Comparison of ENCODE assay signal across 28 cellular contexts in the genomic region with DNA sequence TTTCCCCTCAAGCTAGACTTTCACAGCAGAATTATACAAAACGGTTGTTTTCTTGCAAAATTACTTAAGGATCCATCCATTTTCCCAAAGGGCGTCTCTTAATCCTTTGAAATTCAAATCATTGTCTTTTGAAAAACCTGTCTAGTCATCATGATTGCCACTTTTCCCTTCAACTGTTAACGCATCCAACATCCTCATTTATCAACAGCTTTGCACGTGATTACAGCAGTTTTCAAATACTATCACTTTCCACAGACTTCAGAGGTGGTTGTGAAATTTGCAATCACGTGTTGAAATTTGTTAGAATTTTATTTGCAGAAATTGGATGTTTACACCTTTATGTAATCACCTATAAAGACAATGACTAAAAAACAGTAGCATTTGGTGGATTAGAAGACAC.
DNase-seq lines count a peak whose midpoint lies in the region; ATAC-seq, FAIRE-seq and TF ChIP-seq lines count a peak whose summit lies in the region.
"Had no signal": no experiment of that assay in that cellular context is flagged by ENCODE, and none has a peak within 500 bp of the region (broad histone marks: within the 10 kb centered on the region; RNA-seq: fewer than 3 reads in every experiment).

No MANE protein-coding gene starts in this region.

- H4K20me1 ChIP-seq in Loucy (ENCODE audit: insufficient read depth, low read length, poor library complexity, severe bottlenecking) (no peaks in the 10 kb centered on the region), neural cell (ENCODE audit: insufficient read depth) (no peaks in the 10 kb centered on the region)
- H4K20me1 ChIP-seq: BLaER1 had no signal

- H3K4me2 ChIP-seq in Loucy (ENCODE audit: low read depth, low read length, poor library complexity, severe bottlenecking) (no peak overlapping the region), neural cell (ENCODE audit: low read length) (no peak overlapping the region)
- H3K4me2 ChIP-seq: BLaER1, hepatocyte had no signal

- TF ChIP-seq RAD21 in neural cell (conservative IDR thresholded peaks at IDR 0.05), result no peak

- FAIRE-seq in D721Med (lab: Jason Lieb, UNC), result peak; percentile 21
- FAIRE-seq: endothelial cell of umbilical vein had no signal

- no peak overlapping the region for H3K4me3 ChIP-seq in Loucy (ENCODE audit: low read length, poor library complexity, severe bottlenecking)
- no peak overlapping the region for H3K4me3 ChIP-seq in neural cell (ENCODE audit: low read length)
- H3K4me3 ChIP-seq: BLaER1, gastrocnemius medialis, hepatocyte, lower lobe of right lung, tibial artery, vagina had no signal

- H3K27ac ChIP-seq in neural cell (ENCODE audit: low read length), result no peak overlapping the region
- H3K27ac ChIP-seq: BLaER1, gastrocnemius medialis, hepatocyte, lower lobe of right lung, tibial artery, vagina had no signal

- no peaks in the 10 kb centered on the region for H3K36me3 ChIP-seq in Loucy (ENCODE audit: insufficient read depth, low read length)
- no peaks in the 10 kb centered on the region for H3K36me3 ChIP-seq in neural cell (ENCODE audit: insufficient read depth, low read length)
- H3K36me3 ChIP-seq: BLaER1, gastrocnemius medialis, lower lobe of right lung, tibial artery, vagina had no signal

- DNase-seq in D721Med (ENCODE audit: insufficient read length, low spot score) (no peak), OCI-M1 (lab: John Stamatoyannopoulos, UW) (peak; percentile 94)
- DNase-seq in activated CD4-positive, alpha-beta T cell treated with anti-CD3 and anti-CD28 coated beads, Interleukin-2, amount 50 U/mL, for 48 hours, result no peak
- DNase-seq in activated CD8-positive, alpha-beta memory T cell treated with anti-CD3 and anti-CD28 coated beads, Interleukin-2, amount 50 U/mL, for 48 hours, result no peak
- DNase-seq: activated CD4-positive, alpha-beta memory T cell treated with anti-CD3 and anti-CD28 coated beads, Interleukin-2, amount 10 ng/mL, durations not matched to agents 7 days and 5 days; activated CD4-positive, alpha-beta T cell treated with anti-CD3 and anti-CD28 coated beads for 1 hour; activated CD8-positive, alpha-beta memory T cell treated with anti-CD3 and anti-CD28 coated beads, Interleukin-2, amount 50 U/mL, for 4 hours; activated naive CD4-positive, alpha-beta T cell treated with anti-CD3 and anti-CD28 coated beads, Interleukin-2, amount 50 U/mL, for 16 hours; DMS53; gastrocnemius medialis; Karpas-422; lower lobe of right lung; natural killer cell; NCI-H1092; NCI-H1694; NCI-H446 treated with DMSO at 0.1 percent for 48 hours; Right ventricle myocardium superior; stimulated activated CD4-positive, alpha-beta T cell treated with anti-CD3 and anti-CD28 coated beads, Interleukin-4, amount 100 ng/mL, for 24 hours; T-helper 17 cell; tibial artery had no signal

- peak; percentile 73 for TF ChIP-seq EP300 in neural cell (conservative IDR thresholded peaks at IDR 0.05; ENCODE audit: poor library complexity, severe bottlenecking)

- H3F3A ChIP-seq in Loucy (ENCODE audit: low read depth), result no peaks in the 10 kb centered on the region
- no peaks in the 10 kb centered on the region for H3F3A ChIP-seq in neural cell (ENCODE audit: insufficient read depth, low read length, poor library complexity, severe bottlenecking)

- no peak for ATAC-seq in HG02885 (IDR thresholded peaks at IDR 0.05; ENCODE audit: poor library complexity, unreplicated experiment)
- ATAC-seq: gastrocnemius medialis, lower lobe of right lung, natural killer cell, Panc1, T-helper 17 cell had no signal

- H3K9ac ChIP-seq in Loucy (ENCODE audit: low read depth, low read length, poor library complexity, severe bottlenecking) (no peak overlapping the region), neural cell (ENCODE audit: low read length) (no peak overlapping the region)
- H3K9ac ChIP-seq: BLaER1 had no signal

- H3K4me1 ChIP-seq in Loucy (ENCODE audit: insufficient read depth, low read length, poor library complexity, severe bottlenecking), result no peaks in the 10 kb centered on the region
- H3K4me1 ChIP-seq: BLaER1, gastrocnemius medialis, lower lobe of right lung, tibial artery, vagina had no signal

- H3K9me3 ChIP-seq in Loucy (ENCODE audit: insufficient read depth, low read depth, low read length) (0 out of 2 replicates have a peak, but pooled peaks cover 3% of the 10 kb centered on the region), neural cell (ENCODE audit: low read length) (no peaks in the 10 kb centered on the region)
- H3K9me3 ChIP-seq: BLaER1, gastrocnemius medialis, lower lobe of right lung, tibial artery, vagina had no signal

- no peaks in the 10 kb centered on the region for H3K9me2 ChIP-seq in Loucy (replicated peaks; ENCODE audit: low read depth, low read length)
- H3K9me2 ChIP-seq in neural cell (ENCODE audit: insufficient read depth, low read length), result no peaks in the 10 kb centered on the region

- TF ChIP-seq CTCF in D721Med (IDR thresholded peaks at IDR 0.05; ENCODE audit: insufficient read depth, missing control alignments) (no peak), Loucy (conservative IDR thresholded peaks at IDR 0.05; ENCODE audit: low read length) (no peak), neural cell (IDR thresholded peaks at IDR 0.05; ENCODE audit: poor library complexity, severe bottlenecking) (no peak)

- no peaks in the 10 kb centered on the region for H3K27me3 ChIP-seq in Loucy (ENCODE audit: insufficient read depth, low read length, poor library complexity, severe bottlenecking)
- no peaks in the 10 kb centered on the region for H3K27me3 ChIP-seq in neural cell (ENCODE audit: insufficient read depth, low read depth, low read length)
- H3K27me3 ChIP-seq: BLaER1, gastrocnemius medialis, hepatocyte, tibial artery, vagina had no signal

- H3K79me2 ChIP-seq in Loucy (ENCODE audit: insufficient read depth, low read length) (no peaks in the 10 kb centered on the region), neural cell (replicated peaks; ENCODE audit: insufficient read depth, low read length) (no peaks in the 10 kb centered on the region)
- H3K79me2 ChIP-seq: hepatocyte had no signal

- peak overlapping the region; percentile 42; the same call in 1 of the 2 replicates for H2AFZ ChIP-seq in Loucy (ENCODE audit: low read length)
- no peak overlapping the region for H2AFZ ChIP-seq in neural cell (ENCODE audit: low read depth, low read length)
- H2AFZ ChIP-seq: hepatocyte had no signal

TF ChIP-seq in neural cell, 6 proteins besides CTCF, POLR2A, EP300 and RAD21:
- TF ChIP-seq REST (IDR thresholded peaks at IDR 0.05; ENCODE audit: borderline replicate concordance) (peak; percentile 57), POLR2AphosphoS5 (IDR thresholded peaks at IDR 0.05) (peak; percentile 76), MXI1 (conservative IDR thresholded peaks at IDR 0.05; ENCODE audit: poor library complexity, severe bottlenecking) (no peak)
TF ChIP-seq in neural cell: peak in this region for 2.
